13 cellular contexts compared by ENCODE assay signal in genomic region chr14:63752449-63753169, GRCh38. TPM values are rescaled to one million over a fixed set of nuclear protein-coding genes. Genes with fewer than 3 reads are reported as not detected.
DNase-seq lines count a peak whose midpoint lies in the region; ATAC-seq and TF ChIP-seq lines count a peak whose summit lies in the region.
"Had no signal": no experiment of that assay in that cellular context is flagged by ENCODE, and none has a peak within 500 bp of the region (broad histone marks: within the 10 kb centered on the region; RNA-seq: fewer than 3 reads in every experiment).

No MANE protein-coding gene starts in this region.

- DNase-seq in heart left ventricle: peak in 3 of 5 donors; percentile 19 to 31 (median 19)
- no peak for DNase-seq in left ventricle myocardium superior
- peak; percentile 76 for DNase-seq in RWPE2 (ENCODE audit: low spot score)
- DNase-seq in fibroblast of pulmonary artery (ENCODE audit: low read depth): peak; percentile 51
- DNase-seq in erythroblast (lab: John Stamatoyannopoulos, UW): no peak
- no peak for DNase-seq in stimulated activated CD4-positive, alpha-beta T cell treated with anti-CD3 and anti-CD28 coated beads, Interleukin-12 subunit alpha, Interleukin-12 subunit beta, amount 100 ng/mL, for 4 hours
- no peak for DNase-seq in 8988T
- DNase-seq: activated CD4-positive, CD25-positive, alpha-beta regulatory T cell; activated naive CD4-positive, alpha-beta T cell treated with anti-CD3 and anti-CD28 coated beads, Interleukin-2, amount 10 ng/mL, durations not matched to agents 7 days and 5 days; NCI-H1417; stimulated activated CD4-positive, alpha-beta T cell treated with anti-CD3 and anti-CD28 coated beads, Interleukin-4, amount 100 ng/mL, for 1 hour had no signal

- intact Hi-C loops in heart left ventricle (cut with DNase I) (no loop called here), left ventricle myocardium superior (cut with micrococcal nuclease) (no loop called here)

- H3K9me3 ChIP-seq in heart left ventricle (no peaks in the 10 kb centered on the region), RWPE2 (ENCODE audit: severe bottlenecking) (no peaks in the 10 kb centered on the region)
- H3K9me3 ChIP-seq: neutrophil had no signal

- no peak overlapping the region for H3K27ac ChIP-seq in heart left ventricle
- H3K27ac ChIP-seq in RWPE2 (ENCODE audit: poor library complexity, severe bottlenecking): peak overlapping the region; percentile 78
- H3K27ac ChIP-seq: neutrophil had no signal

- H3K4me3 ChIP-seq in heart left ventricle (no peak overlapping the region), RWPE2 (ENCODE audit: severe bottlenecking) (no peak overlapping the region), fibroblast of pulmonary artery (replicated peaks; ENCODE audit: low read depth, low read length) (no peak overlapping the region)

- H3K36me3 ChIP-seq in heart left ventricle (no peaks in the 10 kb centered on the region), RWPE2 (ENCODE audit: low read depth) (no peaks in the 10 kb centered on the region)
- H3K36me3 ChIP-seq: neutrophil had no signal

- H3K27me3 ChIP-seq in heart left ventricle (peaks cover 0 to 2% (median 0%) of the 10 kb centered on the region in 9 donors), RWPE2 (ENCODE audit: insufficient read depth, poor library complexity, severe bottlenecking) (no peaks in the 10 kb centered on the region)
- H3K27me3 ChIP-seq: neutrophil had no signal

- TF ChIP-seq POLR2A in heart left ventricle (IDR thresholded peaks at IDR 0.05) (no peak), erythroblast (IDR thresholded peaks at IDR 0.05; ENCODE audit: low read length) (no peak)

- H3K4me1 ChIP-seq in heart left ventricle (no peaks in the 10 kb centered on the region), RWPE2 (ENCODE audit: insufficient read depth, poor library complexity, severe bottlenecking) (peaks cover 13% of the 10 kb centered on the region)

- WGBS in heart left ventricle, 4 donors: 79 to 86% (median 81%) methylated on average over 6 of the region's 6 CpGs

- no peak for TF ChIP-seq CTCF in heart left ventricle (IDR thresholded peaks at IDR 0.05)
- TF ChIP-seq CTCF in RWPE2 (IDR thresholded peaks at IDR 0.05; ENCODE audit: poor library complexity, severe bottlenecking): no peak
- TF ChIP-seq CTCF in fibroblast of pulmonary artery (IDR thresholded peaks at IDR 0.05; ENCODE audit: low read length, missing control alignments): no peak

- ATAC-seq in heart left ventricle (peak in 1 of 4 donors; percentile 18), left ventricle myocardium superior (no peak), RWPE2 (ENCODE audit: low read depth) (peak; percentile 89), HG03460 (IDR thresholded peaks at IDR 0.05; ENCODE audit: unreplicated experiment) (no peak)

RNA-seq across cellular contexts. Expression of gene SGPP1, which starts 24.7 kb away (rescaled TPM):
- total RNA-seq in heart left ventricle (1 to 10 TPM; 4.3 to 9.2 (median 5.1) TPM), left ventricle myocardium superior (4.4 TPM)
- 1 to 10 TPM; 4.0 to 6.2 TPM for polyA plus RNA-seq in heart left ventricle

Comparison
In these comparisons a context has a peak if more than half of its experiments do, and no peak if none do; other contexts are left out.
1. DNase-seq: peak in heart left ventricle (3 of 5), RWPE2 (single experiment) and fibroblast of pulmonary artery (single experiment); none in left ventricle myocardium superior (single experiment), erythroblast (0 of 2), stimulated activated CD4-positive, alpha-beta T cell treated with anti-CD3 and anti-CD28 coated beads, Interleukin-12 subunit alpha, Interleukin-12 subunit beta, amount 100 ng/mL, for 4 hours (single experiment) and 8988T (single experiment).